ENCODE assay signal across 8 cellular contexts in genomic region chr16:81004646-81005353, GRCh38. TPM values are rescaled to one million over a fixed set of nuclear protein-coding genes. Genes with fewer than 3 reads are reported as not detected.
A peak's percentile ranks its signal among the peaks of the same experiment; 100 is the strongest.
DNase-seq lines count a peak whose midpoint lies in the region; ATAC-seq and TF ChIP-seq lines count a peak whose summit lies in the region.

No MANE protein-coding gene starts in this region.

- peak overlapping the region; percentile 69 to 97 (median 84) for H3K27ac Mint-ChIP-seq in naive thymus-derived CD4-positive, alpha-beta T cell

- peaks cover 46% of the 10 kb centered on the region for H3K4me1 ChIP-seq in Karpas-422 (ENCODE audit: low read length)
- H3K4me1 ChIP-seq in effector memory CD4-positive, alpha-beta T cell (ENCODE audit: control insufficient read depth, insufficient read depth, low read length, poor library complexity, severe bottlenecking) = peaks cover 18% of the 10 kb centered on the region
- peaks cover 20 to 21% of the 10 kb centered on the region in 2 donors for H3K4me1 ChIP-seq in naive thymus-derived CD4-positive, alpha-beta T cell (ENCODE audit: control insufficient read depth in 2 of 2, insufficient read depth in 2 of 2, low read length in 2 of 2)

- H3K4me3 ChIP-seq in Karpas-422 (ENCODE audit: low read length) = peak overlapping the region; percentile 44
- H3K4me3 ChIP-seq in effector memory CD4-positive, alpha-beta T cell (ENCODE audit: insufficient read depth, low read depth, low read length, poor library complexity, severe bottlenecking) = peak overlapping the region; percentile 43
- peak overlapping the region; percentile 51 for H3K4me3 ChIP-seq in naive thymus-derived CD4-positive, alpha-beta T cell (ENCODE audit: low read length)

- POLR2A ChIA-PET in naive thymus-derived CD4-positive, alpha-beta T cell (lab: Charles Lee) = interaction anchor here (0.9 to 9.0 kb wide), 3 partner anchors 11 to 72 kb away, joined by 3 to 61 read pairs (median 20); partner anchors contain the start of genes ATMIN and C16orf46

- no peaks in the 10 kb centered on the region for H3K9me3 ChIP-seq in Karpas-422 (ENCODE audit: low read length)
- H3K9me3 ChIP-seq in effector memory CD4-positive, alpha-beta T cell (ENCODE audit: control insufficient read depth, low read length) = no peaks in the 10 kb centered on the region
- H3K9me3 ChIP-seq in naive thymus-derived CD4-positive, alpha-beta T cell (ENCODE audit: control insufficient read depth in 2 of 3, low read length in 3 of 3) = no peaks in the 10 kb centered on the region

- H4K20me1 ChIP-seq in Karpas-422 (ENCODE audit: insufficient read depth, low read depth, low read length) = peaks cover 5% of the 10 kb centered on the region; the same call in 1 of the 2 replicates

- ATAC-seq in SK-N-SH treated with all-trans-retinoic acid at 6 μM for 48 hours (0 out of 3 replicates have a peak, but pooled peaks have one; percentile 10), GM21576 (IDR thresholded peaks at IDR 0.05; ENCODE audit: unreplicated experiment) (no peak), HG03139 (IDR thresholded peaks at IDR 0.05; ENCODE audit: unreplicated experiment) (no peak)
- no peak for ATAC-seq in naive thymus-derived CD4-positive, alpha-beta T cell

- H3K9ac ChIP-seq in Karpas-422 (ENCODE audit: low read length) = peak overlapping the region; percentile 31

- no peaks in the 10 kb centered on the region for H3K27me3 Mint-ChIP-seq in naive thymus-derived CD4-positive, alpha-beta T cell

- peak overlapping the region; percentile 76 for H3K4me2 ChIP-seq in Karpas-422 (ENCODE audit: low read depth, low read length, poor library complexity, severe bottlenecking)

- H3K4me3 Mint-ChIP-seq in naive thymus-derived CD4-positive, alpha-beta T cell = peak overlapping the region; percentile 69 to 97 (median 83)

- peaks cover 91% of the 10 kb centered on the region for H3K79me2 ChIP-seq in Karpas-422 (ENCODE audit: low read length)

- CTCF ChIA-PET in naive thymus-derived CD4-positive, alpha-beta T cell (lab: Charles Lee) = interaction anchor here (0.5 to 5.8 kb wide), 7 partner anchors 11 to 142 kb away, joined by 3 to 51 read pairs (median 3); partner anchors contain the start of gene ATMIN

- H3K36me3 ChIP-seq in Karpas-422 (ENCODE audit: insufficient read depth, low read length) = peaks cover 11% of the 10 kb centered on the region; the same call in 1 of the 2 replicates
- no peaks in the 10 kb centered on the region for H3K36me3 ChIP-seq in effector memory CD4-positive, alpha-beta T cell (ENCODE audit: control insufficient read depth, insufficient read depth, low read length)
- H3K36me3 ChIP-seq in naive thymus-derived CD4-positive, alpha-beta T cell (ENCODE audit: control insufficient read depth in 2 of 3, insufficient read depth in 3 of 3, low read length in 3 of 3) = peaks cover 0 to 4% (median 0%) of the 10 kb centered on the region in 3 experiments

- no peaks in the 10 kb centered on the region for H3K27me3 ChIP-seq in Karpas-422 (ENCODE audit: low read length)
- H3K27me3 ChIP-seq in effector memory CD4-positive, alpha-beta T cell (replicated peaks; ENCODE audit: control insufficient read depth, insufficient read depth, low read length, poor library complexity, severe bottlenecking) = no peaks in the 10 kb centered on the region
- H3K27me3 ChIP-seq in naive thymus-derived CD4-positive, alpha-beta T cell (ENCODE audit: control insufficient read depth in 2 of 2, insufficient read depth in 2 of 2, low read length in 2 of 2) = no peaks in the 10 kb centered on the region

- peaks cover 24 to 75% (median 52%) of the 10 kb centered on the region in 7 donors for H3K4me1 Mint-ChIP-seq in naive thymus-derived CD4-positive, alpha-beta T cell

- H3K9me3 Mint-ChIP-seq in naive thymus-derived CD4-positive, alpha-beta T cell = peaks cover 0 to 7% (median 0%) of the 10 kb centered on the region in 11 donors

- peaks cover 0 to 20% (median 0%) of the 10 kb centered on the region in 5 donors for H3K36me3 Mint-ChIP-seq in naive thymus-derived CD4-positive, alpha-beta T cell

- no peaks in the 10 kb centered on the region for H3K9me2 ChIP-seq in Karpas-422 (replicated peaks; ENCODE audit: insufficient read depth, low read length)

- H3K27ac ChIP-seq in Karpas-422 (ENCODE audit: low read length) = no peak overlapping the region
- peak overlapping the region; percentile 64 for H3K27ac ChIP-seq in effector memory CD4-positive, alpha-beta T cell (ENCODE audit: insufficient read depth, low read length, poor library complexity, severe bottlenecking)
- H3K27ac ChIP-seq in naive thymus-derived CD4-positive, alpha-beta T cell (ENCODE audit: low read depth, low read length) = peak overlapping the region; percentile 67

- H2AFZ ChIP-seq in Karpas-422 (ENCODE audit: low read length) = no peak overlapping the region

- DNase-seq in SKM-1 treated with dmso at 0.1 percent for 144 hours (lab: John Stamatoyannopoulos, UW; ENCODE audit: unreplicated experiment) = peak; percentile 65
- no peak for DNase-seq in SKM-1 (lab: John Stamatoyannopoulos, UW; ENCODE audit: unreplicated experiment)
- DNase-seq in Karpas-422 = peak; percentile 89
- DNase-seq in effector memory CD4-positive, alpha-beta T cell = peak in 1 of 3 donors; percentile 22
- DNase-seq in naive thymus-derived CD4-positive, alpha-beta T cell = peak in 7 of 9 donors; percentile 41 to 73 (median 64)

- intact Hi-C loops in naive thymus-derived CD4-positive, alpha-beta T cell (cut with micrococcal nuclease) = loop anchor here (1.0 to 10.0 kb wide), 10 partner anchors 197 to 1730 kb away; partner anchors contain the start of genes CDYL2 (in 1 of the 2), MAF (in 1 of the 2) and MPHOSPH6 (in 1 of the 2)

TF ChIP-seq in SK-N-SH treated with all-trans-retinoic acid at 6 μM for 48 hours, 23 proteins besides CTCF, POLR2A, EP300 and RAD21:
- TF ChIP-seq TCF4 (CRISPR knock-in tag; IDR thresholded peaks at IDR 0.05; ENCODE audit: borderline replicate concordance) (no peak), ZNF8 (CRISPR knock-in tag; IDR thresholded peaks at IDR 0.05) (no peak), ZC3H10 (CRISPR knock-in tag; IDR thresholded peaks at IDR 0.05) (no peak), ZNF565 (CRISPR knock-in tag; conservative IDR thresholded peaks at IDR 0.05; ENCODE audit: low read depth) (no peak), CREB5 (CRISPR knock-in tag; IDR thresholded peaks at IDR 0.05; ENCODE audit: low read depth) (no peak)

RNA-seq across cellular contexts. Expression of gene CMC2, which starts 1.9 kb away (rescaled TPM):
- total RNA-seq in Karpas-422 (2014; rRNA removed; shearing (Covaris generic); ENCODE audit: low replicate concordance) = 38.5 and 38.9 TPM in 2 replicates
- 10 to 100 TPM; 28.3 to 78.4 (median 40.8) TPM for total RNA-seq in naive thymus-derived CD4-positive, alpha-beta T cell
- polyA plus RNA-seq in naive thymus-derived CD4-positive, alpha-beta T cell = 10 to 100 TPM; 75.7 to 77.1 TPM

RNA-seq across cellular contexts. Expression of gene CENPN, which starts 2.2 kb away (rescaled TPM):
- total RNA-seq in Karpas-422 (2014; rRNA removed; shearing (Covaris generic); ENCODE audit: low replicate concordance) = 24.4 and 80.4 TPM in 2 replicates
- 10 to 100 TPM in 1 of 5 experiments, 1 to 10 TPM in 4; 1.4 to 41.8 (median 6.9) TPM for total RNA-seq in naive thymus-derived CD4-positive, alpha-beta T cell
- 1 to 10 TPM; 2.7 to 3.1 TPM for polyA plus RNA-seq in naive thymus-derived CD4-positive, alpha-beta T cell

RNA-seq across cellular contexts. Expression of gene ATMIN, which starts 30.8 kb away (rescaled TPM):
- 25.0 and 62.1 TPM in 2 replicates for total RNA-seq in Karpas-422 (2014; rRNA removed; shearing (Covaris generic); ENCODE audit: low replicate concordance)
- total RNA-seq in naive thymus-derived CD4-positive, alpha-beta T cell = 10 to 100 TPM; 29.1 to 46.9 (median 35.3) TPM
- polyA plus RNA-seq in naive thymus-derived CD4-positive, alpha-beta T cell = 10 to 100 TPM; 24.9 to 36.0 TPM
